In genomic region chr11:126584028-126584427, GRCh38 we compare ENCODE assay signal across 24 cellular contexts.
"Had no signal": no experiment of that assay in that cellular context is flagged by ENCODE, and none has a peak within 500 bp of the region (broad histone marks: within the 10 kb centered on the region; RNA-seq: fewer than 3 reads in every experiment).

No MANE protein-coding gene starts in this region.

- H3K9me3 ChIP-seq: left lung, lower lobe of right lung, pancreas, prostate gland, suprapubic skin, thoracic aorta, tibial artery, upper lobe of right lung had no signal

- H3K36me3 Mint-ChIP-seq: naive thymus-derived CD8-positive, alpha-beta T cell; neural progenitor cell; stimulated activated effector memory CD8-positive, alpha-beta T cell treated with anti-CD3 and anti-CD28 coated beads, Interleukin-12 subunit alpha, Interleukin-12 subunit beta, amount 100 ng/mL, for 72 hours had no signal

- H3K27me3 ChIP-seq: neural progenitor cell, pancreas, suprapubic skin, upper lobe of right lung had no signal

- H3K4me1 Mint-ChIP-seq: naive thymus-derived CD8-positive, alpha-beta T cell; stimulated activated effector memory CD8-positive, alpha-beta T cell treated with anti-CD3 and anti-CD28 coated beads, Interleukin-12 subunit alpha, Interleukin-12 subunit beta, amount 100 ng/mL, for 72 hours had no signal

- DNase-seq: hippocampal formation; kidney glomerular epithelial cell; left colon; lower lobe of right lung; mammary epithelial cell; mesenchymal stem cell; pancreas; right cardiac atrium; stimulated activated CD4-positive, alpha-beta T cell treated with anti-CD3 and anti-CD28 coated beads, Interleukin-4, amount 100 ng/mL, for 24 hours; stimulated activated naive CD4-positive, alpha-beta T cell; tibial artery; trophoblast cell; upper lobe of right lung had no signal

- H3K4me1 ChIP-seq: left lung, prostate gland, upper lobe of right lung had no signal

- H3K27ac ChIP-seq: left lung, lower lobe of right lung, neural progenitor cell, pancreas, prostate gland, skin epidermis, suprapubic skin, thoracic aorta, tibial artery, upper lobe of right lung had no signal

- H3K4me3 ChIP-seq: left lung, lower lobe of right lung, neural progenitor cell, pancreas, prostate gland, skin epidermis, suprapubic skin, thoracic aorta, tibial artery, upper lobe of right lung had no signal

- H3K27ac Mint-ChIP-seq: naive thymus-derived CD8-positive, alpha-beta T cell; stimulated activated effector memory CD8-positive, alpha-beta T cell treated with anti-CD3 and anti-CD28 coated beads, Interleukin-12 subunit alpha, Interleukin-12 subunit beta, amount 100 ng/mL, for 72 hours; stimulated activated naive CD8-positive, alpha-beta T cell treated with anti-CD3 and anti-CD28 coated beads, Interleukin-15, Interleukin-2, amounts not matched to agents 100 ng/mL and 50 ng/mL, for 24 hours had no signal

- H3K9me3 Mint-ChIP-seq: naive thymus-derived CD8-positive, alpha-beta T cell; nephron; neural progenitor cell; stimulated activated effector memory CD8-positive, alpha-beta T cell treated with anti-CD3 and anti-CD28 coated beads, Interleukin-12 subunit alpha, Interleukin-12 subunit beta, amount 100 ng/mL, for 72 hours; stimulated activated naive CD8-positive, alpha-beta T cell treated with anti-CD3 and anti-CD28 coated beads, Interleukin-15, Interleukin-2, amounts not matched to agents 100 ng/mL and 50 ng/mL, for 24 hours had no signal

- H3K36me3 ChIP-seq: left lung, lower lobe of right lung, neural progenitor cell, pancreas, prostate gland, suprapubic skin, thoracic aorta, tibial artery, upper lobe of right lung had no signal

- H3K4me3 Mint-ChIP-seq: naive thymus-derived CD8-positive, alpha-beta T cell; nephron; neural progenitor cell; stimulated activated effector memory CD8-positive, alpha-beta T cell treated with anti-CD3 and anti-CD28 coated beads, Interleukin-12 subunit alpha, Interleukin-12 subunit beta, amount 100 ng/mL, for 72 hours; stimulated activated naive CD8-positive, alpha-beta T cell treated with anti-CD3 and anti-CD28 coated beads, Interleukin-15, Interleukin-2, amounts not matched to agents 100 ng/mL and 50 ng/mL, for 24 hours had no signal

- ATAC-seq: left colon; left lung; lower lobe of right lung; naive thymus-derived CD8-positive, alpha-beta T cell; pancreas; right cardiac atrium; sciatic nerve; stimulated activated effector memory CD8-positive, alpha-beta T cell treated with anti-CD3 and anti-CD28 coated beads, Interleukin-12 subunit alpha, Interleukin-12 subunit beta, amount 100 ng/mL, for 72 hours; upper lobe of right lung had no signal
